Comparison of ENCODE assay signal across 8 cellular contexts in genomic region chr16:138049-138417, GRCh38. TPM values are rescaled to one million over a fixed set of nuclear protein-coding genes. Genes with fewer than 3 reads are reported as not detected.
DNase-seq lines count a peak whose midpoint lies in the region; ATAC-seq and TF ChIP-seq lines count a peak whose summit lies in the region.

No MANE protein-coding gene starts in this region.

- no peaks in the 10 kb centered on the region for H3K9me3 Mint-ChIP-seq in neural crest cell

- H3K9me3 ChIP-seq in esophagus muscularis mucosa: no peaks in the 10 kb centered on the region

- H3K27me3 ChIP-seq in esophagus muscularis mucosa: peaks cover 0 to 7% (median 0%) of the 10 kb centered on the region in 4 donors

- DNase-seq in ACHN (peak; percentile 16), HuH-7.5 (ENCODE audit: low spot score) (peak; percentile 37), esophagus muscularis mucosa (ENCODE audit: extremely low spot score) (no peak), neural crest cell (ENCODE audit: low read depth, low spot score) (peak; percentile 43)
- peak; percentile 40 for DNase-seq in activated CD8-positive, alpha-beta memory T cell treated with anti-CD3 and anti-CD28 coated beads, Interleukin-2, amount 50 U/mL, for 4 hours

- H3K36me3 Mint-ChIP-seq in neural crest cell (ENCODE audit: low read depth): no peaks in the 10 kb centered on the region

- WGBS in esophagus muscularis mucosa: 3% methylated on average over 14 of the region's 30 CpGs

- no peaks in the 10 kb centered on the region for H3K36me3 ChIP-seq in esophagus muscularis mucosa

- no peak for TF ChIP-seq POLR2A in esophagus muscularis mucosa (IDR thresholded peaks at IDR 0.05; ENCODE audit: low read depth)

- peak overlapping the region; percentile 65 for H3K27ac Mint-ChIP-seq in neural crest cell (ENCODE audit: unreplicated experiment)

- peak overlapping the region; percentile 79 to 88 (median 87) for H3K27ac ChIP-seq in esophagus muscularis mucosa (replicated peaks in 1 of 4)

- intact Hi-C loops in esophagus muscularis mucosa (cut with DNase I): no loop called here

- no peak for TF ChIP-seq CTCF in esophagus muscularis mucosa (IDR thresholded peaks at IDR 0.05)
- TF ChIP-seq CTCF in neural crest cell (conservative IDR thresholded peaks at IDR 0.05): no peak

- no peaks in the 10 kb centered on the region for H3K27me3 Mint-ChIP-seq in neural crest cell (ENCODE audit: low read depth)

- H3K4me3 ChIP-seq in esophagus muscularis mucosa: peak overlapping the region; percentile 71 to 89 (median 72)

- in situ Hi-C loops in ACHN (cut with HindIII; ENCODE audit: low pct_ligation_motif_present, low pct_unique_long_range_greater_than_20kb, low sequenced_read_pairs): no loop called here

- H3K4me1 ChIP-seq in esophagus muscularis mucosa: peaks cover 6 to 17% (median 12%) of the 10 kb centered on the region in 4 donors

- H3K4me3 Mint-ChIP-seq in neural crest cell: peak overlapping the region; percentile 87

- ATAC-seq in HG03565 (IDR thresholded peaks at IDR 0.05; ENCODE audit: unreplicated experiment) (no peak), HG02885 (IDR thresholded peaks at IDR 0.05; ENCODE audit: poor library complexity, unreplicated experiment) (no peak), GM19463 (IDR thresholded peaks at IDR 0.05; ENCODE audit: unreplicated experiment) (no peak)

- TF ChIP-seq EP300 in esophagus muscularis mucosa (IDR thresholded peaks at IDR 0.05): no peak

- H3K4me1 Mint-ChIP-seq in neural crest cell: peaks cover 14% of the 10 kb centered on the region

RNA-seq across cellular contexts. Expression of gene NPRL3, which starts 0.4 kb away (rescaled TPM):
- total RNA-seq in esophagus muscularis mucosa (10 to 100 TPM; 11.1 to 20.8 (median 14.1) TPM), neural crest cell (41.5 and 45.4 TPM in 2 replicates)

RNA-seq across cellular contexts. Expression of gene HBZ, which starts 14.4 kb away (rescaled TPM):
- total RNA-seq in esophagus muscularis mucosa: not detected
- total RNA-seq in neural crest cell: not detected in 2 replicates

RNA-seq across cellular contexts. Expression of gene HBM, which starts 27.7 kb away (rescaled TPM):
- total RNA-seq in esophagus muscularis mucosa (1 to 10 TPM in 1 of 4 donors, not detected in 3; 3.8 TPM), neural crest cell (not detected in 2 replicates)

RNA-seq across cellular contexts. Expression of gene HBA2, which starts 34.6 kb away (rescaled TPM):
- total RNA-seq in esophagus muscularis mucosa (1,000 to 10,000 TPM in 1 of 4 donors, 100 to 1,000 TPM in 1, 10 to 100 TPM in 1, 1 to 10 TPM in 1; 1.7 to 1,686 (median 156) TPM), neural crest cell (not detected in 2 replicates)

RNA-seq across cellular contexts. Expression of gene HBA1, which starts 38.4 kb away (rescaled TPM):
- total RNA-seq in esophagus muscularis mucosa: 100 to 1,000 TPM in 1 of 4 donors, 10 to 100 TPM in 2, not detected in 1; 72.4 to 906 (median 98.6) TPM
- not detected in 2 replicates for total RNA-seq in neural crest cell
